ENCODE assay signal across 8 cellular contexts in the genomic region with DNA sequence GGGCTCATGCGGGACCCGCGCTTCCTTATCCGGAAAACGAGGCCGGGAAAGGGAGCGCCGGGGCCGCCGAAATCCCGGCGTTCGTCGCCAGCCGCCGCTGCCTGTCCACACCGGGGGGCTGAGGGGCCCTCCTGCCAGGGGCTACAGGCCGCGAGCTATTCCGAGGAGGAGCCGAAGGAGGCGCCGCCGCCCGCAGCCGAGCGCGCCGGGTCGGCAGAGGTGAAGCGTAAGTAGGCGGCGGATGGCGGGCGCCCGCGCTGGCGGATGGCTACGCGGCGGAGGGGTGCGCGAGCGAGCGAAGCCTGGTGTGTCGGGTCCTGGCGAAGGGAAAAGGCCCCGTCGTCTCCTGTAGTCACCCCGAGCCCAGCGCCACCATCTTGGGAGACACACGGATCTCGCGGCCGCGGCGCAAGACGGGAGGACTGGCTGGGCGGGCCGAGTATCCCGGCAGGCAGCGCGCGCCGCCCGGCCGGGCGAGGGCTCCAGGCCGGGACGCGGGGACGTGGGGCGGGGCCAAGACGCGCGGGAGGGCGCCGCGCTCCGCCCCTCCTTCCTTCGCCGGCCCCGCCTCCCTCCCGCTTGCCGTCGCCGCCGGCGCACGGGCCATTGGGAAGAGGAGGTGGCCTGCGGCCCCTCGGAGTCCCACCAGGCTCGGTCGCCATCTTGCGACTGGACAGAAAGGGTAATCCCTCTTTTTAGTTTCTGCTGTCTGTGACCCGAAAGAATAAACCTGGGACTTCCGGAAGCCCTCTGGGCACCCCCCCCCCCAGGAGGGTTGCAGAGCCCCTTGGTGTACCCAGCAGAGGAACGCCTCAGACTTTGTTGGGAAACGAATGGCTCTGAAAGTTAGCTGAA. TPM values are rescaled to one million over a fixed set of nuclear protein-coding genes. Genes with fewer than 3 reads are reported as not detected.
A peak's percentile ranks its signal among the peaks of the same experiment; 100 is the strongest.
DNase-seq lines count a peak whose midpoint lies in the region; ATAC-seq and TF ChIP-seq lines count a peak whose summit lies in the region.

A gene (minus strand): TSS at position 424 of the 855 bp plus-strand sequence. CDS start 29,917 bp downstream, outside the sequence.

- H3K4me1 ChIP-seq in heart right ventricle: peaks cover 3 to 41% (median 29%) of the 10 kb centered on the region in 9 donors

- H3K27me3 ChIP-seq in heart right ventricle: no peaks in the 10 kb centered on the region

- peak within 1 kb of the TSS; percentile 95 to 100 (median 99) for H3K27ac ChIP-seq in heart right ventricle

- peak; percentile 46 for TF ChIP-seq CTCF in GM13977 (IDR thresholded peaks at IDR 0.05; ENCODE audit: extremely low read depth, insufficient read depth, missing control alignments)
- TF ChIP-seq CTCF in heart right ventricle (IDR thresholded peaks at IDR 0.05): peak in 7 of 9 donors; percentile 9 to 50 (median 32)
- peak; percentile 35 for TF ChIP-seq CTCF in type B pancreatic cell (conservative IDR thresholded peaks at IDR 0.05)

- peaks cover 3% of the 10 kb centered on the region for H3K36me3 Mint-ChIP-seq in type B pancreatic cell

- in situ Hi-C loops in GM13977 (cut with MboI; ENCODE audit: low pct_unique_long_range_greater_than_20kb, low sequenced_read_pairs, unreplicated experiment): loop anchor here (25.0 kb wide), 1 partner anchor 477 kb away; a partner anchor contains a TSS

- ATAC-seq in HG02840 (IDR thresholded peaks at IDR 0.05; ENCODE audit: low FRiP score, unreplicated experiment) (peak; percentile 86), heart right ventricle (peak; percentile 97 to 99 (median 98))

- H3K4me1 Mint-ChIP-seq in type B pancreatic cell (ENCODE audit: unreplicated experiment): peaks cover 14% of the 10 kb centered on the region

- WGBS in heart right ventricle, 2 donors: 0% methylated on average over 92 to 99 of the region's 99 CpGs

- no peaks in the 10 kb centered on the region for H3K9me3 Mint-ChIP-seq in type B pancreatic cell

- H3K36me3 ChIP-seq in heart right ventricle: no peaks in the 10 kb centered on the region

- H3K4me3 Mint-ChIP-seq in type B pancreatic cell: peak within 1 kb of the TSS; percentile 98

- H3K27ac Mint-ChIP-seq in type B pancreatic cell: peak within 1 kb of the TSS; percentile 95

- intact Hi-C loops in T-helper 1 cell treated with Interleukin-12 subunit alpha and Interleukin-12 subunit beta and Interleukin-4 antibody, amounts not matched to agents 30 ng/mL and 1 ng/mL, for 36 hours (cut with micrococcal nuclease): loop anchor here (1.0 to 5.0 kb wide), 6 partner anchors 32 to 672 kb away; a partner anchor contains a TSS
- intact Hi-C loops in heart right ventricle (cut with DNase I): loop anchor here in 7 of 10 donors (5.0 to 10.0 kb wide), 4 partner anchors 54 to 482 kb away; no protein-coding TSS in a partner anchor
- intact Hi-C loops in posterior cingulate gyrus (cut with DNase I): loop anchor here (10.0 kb wide), 1 partner anchor 484 kb away; a partner anchor contains a TSS

- peaks cover 0 to 7% (median 0%) of the 10 kb centered on the region in 11 donors for H3K9me3 ChIP-seq in heart right ventricle

- peak; percentile 95 for DNase-seq in GM13977 (ENCODE audit: low spot score)
- peak; percentile 89 for DNase-seq in NCI-H1436 (lab: John Stamatoyannopoulos, UW)
- DNase-seq in amniotic epithelial cell (ENCODE audit: low read depth): peak; percentile 86
- DNase-seq in heart right ventricle: peak; percentile 89 to 94
- peak; percentile 86 to 99 (median 90) for DNase-seq in posterior cingulate gyrus
- DNase-seq in type B pancreatic cell (ENCODE audit: extremely low spot score, unreplicated experiment): peak; percentile 94

- no peaks in the 10 kb centered on the region for H3K27me3 Mint-ChIP-seq in type B pancreatic cell

- peak within 1 kb of the TSS; percentile 71 to 100 (median 94) for H3K4me3 ChIP-seq in heart right ventricle

RNA-seq across cellular contexts. Expression of the gene that starts here (rescaled TPM):
- total RNA-seq in T-helper 1 cell treated with Interleukin-12 subunit alpha and Interleukin-12 subunit beta and Interleukin-4 antibody, amounts not matched to agents 30 ng/mL and 1 ng/mL, for 36 hours: 81.1 and 91.8 TPM in 2 replicates
- total RNA-seq in heart right ventricle (100 to 1,000 TPM; 101 to 146 (median 112) TPM), type B pancreatic cell (ENCODE audit: low replicate concordance) (89.0 and 91.3 TPM in 2 replicates)
- 10 to 100 TPM; 24.2 to 40.3 TPM for polyA plus RNA-seq in heart right ventricle

Comparison
In these comparisons a context has a peak if more than half of its experiments do, and no peak if none do; other contexts are left out.
1. Peak in every context shown above with its lines: DNase-seq, ATAC-seq, H3K4me3 ChIP-seq and H3K27ac ChIP-seq.